17 cellular contexts compared by ENCODE assay signal in the genomic region with DNA sequence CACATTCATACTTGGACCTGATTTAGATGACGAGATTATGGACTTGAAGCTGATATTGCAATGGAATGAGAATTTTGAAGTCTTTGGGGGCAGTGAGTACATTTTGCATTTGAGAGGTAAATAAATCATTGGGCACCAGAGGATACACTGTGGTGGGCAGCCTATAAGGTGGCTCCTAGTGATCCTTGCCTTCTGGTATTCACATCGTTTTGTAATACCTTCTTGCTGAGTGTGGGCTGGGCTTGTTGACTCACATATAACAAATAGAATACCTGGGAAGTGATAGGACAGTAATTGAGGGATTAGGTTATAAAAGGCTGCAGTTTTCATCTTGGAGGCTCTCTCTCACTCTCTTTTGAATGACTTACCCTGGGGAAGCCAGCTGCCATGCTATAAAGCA.
"Had no signal": no experiment of that assay in that cellular context is flagged by ENCODE, and none has a peak within 500 bp of the region (broad histone marks: within the 10 kb centered on the region; RNA-seq: fewer than 3 reads in every experiment).

No MANE protein-coding gene starts in this region.

- DNase-seq: activated CD4-positive, alpha-beta T cell treated with anti-CD3 and anti-CD28 coated beads, Interleukin-2, amount 50 U/mL, for 4 hours; activated CD8-positive, alpha-beta memory T cell treated with anti-CD3 and anti-CD28 coated beads, Interleukin-2, amount 10 ng/mL, durations not matched to agents 7 days and 5 days; activated effector memory CD4-positive, alpha-beta T cell treated with Interleukin-2 at 50 U/mL for 16 hours; activated T-cell treated with anti-CD3 and anti-CD28 coated beads, Interleukin-2, amount 50 U/mL, for 24 hours; central memory CD4-positive, alpha-beta T cell; cortex of kidney; effector CD8-positive, alpha-beta T cell; glutamatergic neuron; left colon; nucleus accumbens; right lobe of liver; stimulated activated CD4-positive, alpha-beta T cell treated with anti-CD3 and anti-CD28 coated beads, Interleukin-12 subunit alpha, Interleukin-12 subunit beta, amount 100 ng/mL, for 4 hours; stimulated activated naive CD4-positive, alpha-beta T cell treated with Interleukin-2 at 50 U/mL for 16 hours had no signal

- H3K27ac ChIP-seq: prostate gland, right lobe of liver, suprapubic skin had no signal

- H3K9me3 ChIP-seq: prostate gland, right lobe of liver, suprapubic skin had no signal

- ATAC-seq: activated CD4-positive, CD25-positive, alpha-beta regulatory T cell treated with anti-CD3 and anti-CD28 coated beads, Interleukin-2, amount 50 U/mL, for 24 hours; activated CD8-positive, alpha-beta memory T cell treated with anti-CD3 and anti-CD28 coated beads, Interleukin-2, amount 10 ng/mL, durations not matched to agents 7 days and 5 days; left colon; natural killer cell treated with Interleukin-12 subunit alpha and Interleukin-12 subunit beta and Interleukin-15 and Interleukin-18, amount 100 ng/mL, for 72 hours; right lobe of liver had no signal

- H3K36me3 ChIP-seq: prostate gland, right lobe of liver, suprapubic skin had no signal

- H3K4me3 ChIP-seq: prostate gland, right lobe of liver, suprapubic skin had no signal

- H3K4me1 ChIP-seq: prostate gland had no signal

- H3K27me3 ChIP-seq: right lobe of liver, suprapubic skin had no signal
